27 cellular contexts compared by ENCODE assay signal in the genomic region with DNA sequence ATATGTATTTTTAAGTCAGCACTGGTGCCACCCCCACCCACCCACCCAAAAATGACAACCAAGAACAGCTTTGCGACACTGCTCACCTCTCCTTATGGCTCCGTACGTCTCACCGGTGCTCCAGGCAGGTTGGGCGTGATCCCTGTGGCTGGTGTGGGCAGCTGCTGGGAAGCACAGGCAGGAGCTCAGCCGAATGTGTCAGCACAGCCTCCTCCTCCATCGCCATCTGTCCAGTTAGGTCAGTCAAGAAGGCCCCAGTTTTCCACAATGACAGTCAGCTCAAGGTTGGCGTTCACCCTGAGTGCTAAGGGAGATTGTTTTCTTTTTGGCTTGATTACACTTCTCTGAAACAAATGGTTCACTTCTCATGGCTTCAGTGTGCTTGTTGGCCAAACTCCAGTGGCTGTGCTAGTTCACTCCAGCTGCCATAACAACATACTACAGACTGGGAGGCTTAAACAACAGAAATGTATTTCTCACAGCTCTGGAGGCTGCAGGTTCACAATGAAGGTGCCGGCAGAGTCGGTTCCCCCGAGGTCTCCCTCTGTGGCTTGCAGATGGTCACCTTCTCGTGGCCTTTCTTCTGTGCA. TPM values are rescaled to one million over a fixed set of nuclear protein-coding genes. Genes with fewer than 3 reads are reported as not detected.
DNase-seq lines count a peak whose midpoint lies in the region; ATAC-seq, FAIRE-seq and TF ChIP-seq lines count a peak whose summit lies in the region.
"Had no signal": no experiment of that assay in that cellular context is flagged by ENCODE, and none has a peak within 500 bp of the region (broad histone marks: within the 10 kb centered on the region; RNA-seq: fewer than 3 reads in every experiment).

No MANE protein-coding gene starts in this region.

- DNase-seq in NCI-H2171 treated with DMSO at 0.1 percent for 48 hours (lab: John Stamatoyannopoulos, UW) = peak; percentile 31
- no peak for DNase-seq in NCI-H2171 (lab: John Stamatoyannopoulos, UW)
- peak in 30 of 42 donors; percentile 29 to 85 (median 52) for DNase-seq in head of caudate nucleus
- peak; percentile 71 to 91 (median 87) for DNase-seq in pancreas
- no peak for DNase-seq in ovary
- DNase-seq in NCI-H1436 treated with DMSO at 0.1 percent for 48 hours (lab: John Stamatoyannopoulos, UW) = no peak
- DNase-seq: ACHN; BE2C; CD8-positive, alpha-beta memory T cell; DMS153; DND-41; Karpas-422; NCI-H1105; NCI-H146; NCI-H2029 treated with DMSO at 0.1 percent for 48 hours; NCI-H345; NCI-H526; Right ventricle myocardium superior; RPMI8226 had no signal

- H3K27ac ChIP-seq in pancreas (peak overlapping the region; percentile 65 to 90 (median 68)), ovary (no peak overlapping the region)
- H3K27ac ChIP-seq: 22Rv1, SJSA1 had no signal

- peak; percentile 91 to 95 (median 92) for ATAC-seq in pancreas
- ATAC-seq in HG02588 (IDR thresholded peaks at IDR 0.05; ENCODE audit: unreplicated experiment) = no peak
- no peak for ATAC-seq in GM18505 (IDR thresholded peaks at IDR 0.05; ENCODE audit: unreplicated experiment)

- no peak for FAIRE-seq in pancreas (lab: Jason Lieb, UNC)
- FAIRE-seq: GM12892, H54 had no signal

- peak overlapping the region in 1 of 4 donors; percentile 28 for H3K4me3 ChIP-seq in pancreas
- H3K4me3 ChIP-seq in ovary = no peak overlapping the region
- H3K4me3 ChIP-seq: SJSA1 had no signal

- H3K27me3 ChIP-seq in pancreas = no peaks in the 10 kb centered on the region
- H3K27me3 ChIP-seq in ovary = no peaks in the 10 kb centered on the region
- H3K27me3 ChIP-seq: BE2C had no signal

- no peak for TF ChIP-seq EP300 in ovary (IDR thresholded peaks at IDR 0.05)

- 25 to 41% methylated on average over 12 of the region's 12 CpGs for WGBS in pancreas, 2 donors
- WGBS in ovary, 3 donors = 49 to 71% (median 55%) methylated on average over 12 of the region's 12 CpGs

- H3K4me1 ChIP-seq in pancreas (peaks cover 0 to 7% (median 4%) of the 10 kb centered on the region in 3 donors), ovary (ENCODE audit: insufficient read depth) (no peaks in the 10 kb centered on the region)
- H3K4me1 ChIP-seq: BE2C, SJSA1 had no signal

- H3K36me3 ChIP-seq in pancreas (no peaks in the 10 kb centered on the region), ovary (no peaks in the 10 kb centered on the region)
- H3K36me3 ChIP-seq: BE2C, SJSA1 had no signal

- intact Hi-C loops in head of caudate nucleus (cut with DNase I) = no loop called here
- intact Hi-C loops in pancreas (cut with DNase I) = no loop called here
- intact Hi-C loops in ovary (cut with DNase I) = no loop called here

- TF ChIP-seq POLR2A in GM18505 (IDR thresholded peaks at IDR 0.05; ENCODE audit: borderline replicate concordance, extremely low read depth, insufficient read depth, insufficient read length) (no peak), ovary (IDR thresholded peaks at IDR 0.05) (no peak)

- TF ChIP-seq CTCF in pancreas (IDR thresholded peaks at IDR 0.05) (no peak), ovary (IDR thresholded peaks at IDR 0.05) (no peak)

- H3K9me3 ChIP-seq in pancreas = no peaks in the 10 kb centered on the region
- no peaks in the 10 kb centered on the region for H3K9me3 ChIP-seq in ovary
- H3K9me3 ChIP-seq: BE2C, SJSA1 had no signal

RNA-seq across cellular contexts. Expression of a gene that starts 30.2 kb away (rescaled TPM):
- total RNA-seq in pancreas (1 to 10 TPM in 1 of 6 donors, under 1 TPM in 5; 0.25 to 1.6 (median 0.51) TPM), ovary (not detected)
- polyA plus RNA-seq in pancreas (1 to 10 TPM in 1 of 2 donors, under 1 TPM in 1; 0.99 to 2.1 TPM), ovary (not detected)
- total RNA-seq: CD8-positive, alpha-beta memory T cell; HT-29; Right ventricle myocardium superior; SJSA1 had no signal
- polyA plus RNA-seq: CD14-positive monocyte; CD8-positive, alpha-beta memory T cell had no signal

RNA-seq across cellular contexts. Expression of a gene that starts 51.2 kb away (rescaled TPM):
- total RNA-seq in pancreas (10 to 100 TPM; 16.3 to 24.1 (median 18.5) TPM), ovary (10 to 100 TPM in 6 of 7 donors, 1 to 10 TPM in 1; 8.6 to 27.4 (median 18.5) TPM)
- polyA plus RNA-seq in pancreas (10 to 100 TPM; 31.6 to 58.2 TPM), ovary (10 to 100 TPM in 1 of 2 donors, 1 to 10 TPM in 1; 9.6 to 12.8 TPM)
- polyA plus RNA-seq: CD14-positive monocyte had no signal

RNA-seq across cellular contexts. Expression of a gene that starts 56.7 kb away (rescaled TPM):
- total RNA-seq in pancreas = under 1 TPM; 0.14 to 0.52 (median 0.22) TPM
- 1 to 10 TPM in 1 of 2 donors, under 1 TPM in 1; 0.61 to 1.2 TPM for polyA plus RNA-seq in pancreas
- total RNA-seq in ovary = not detected
- polyA plus RNA-seq in ovary = not detected
- total RNA-seq: CD8-positive, alpha-beta memory T cell; HT-29; Right ventricle myocardium superior; SJSA1 had no signal
- polyA plus RNA-seq: CD14-positive monocyte; CD8-positive, alpha-beta memory T cell had no signal

Comparison
In these comparisons a context has a peak if more than half of its experiments do, and no peak if none do; other contexts are left out.
1. DNase-seq: peak in NCI-H2171 treated with DMSO at 0.1 percent for 48 hours (single experiment), head of caudate nucleus (30 of 42) and pancreas (6 of 6); none in NCI-H2171 (single experiment), ovary (0 of 5) and NCI-H1436 treated with DMSO at 0.1 percent for 48 hours (single experiment).
2. ATAC-seq: peak in pancreas (4 of 4); none in HG02588 (single experiment) and GM18505 (single experiment).
3. H3K27ac ChIP-seq: peak in pancreas (4 of 4); none in ovary (0 of 2).